ENCODE assay signal across 9 cellular contexts in the genomic region with DNA sequence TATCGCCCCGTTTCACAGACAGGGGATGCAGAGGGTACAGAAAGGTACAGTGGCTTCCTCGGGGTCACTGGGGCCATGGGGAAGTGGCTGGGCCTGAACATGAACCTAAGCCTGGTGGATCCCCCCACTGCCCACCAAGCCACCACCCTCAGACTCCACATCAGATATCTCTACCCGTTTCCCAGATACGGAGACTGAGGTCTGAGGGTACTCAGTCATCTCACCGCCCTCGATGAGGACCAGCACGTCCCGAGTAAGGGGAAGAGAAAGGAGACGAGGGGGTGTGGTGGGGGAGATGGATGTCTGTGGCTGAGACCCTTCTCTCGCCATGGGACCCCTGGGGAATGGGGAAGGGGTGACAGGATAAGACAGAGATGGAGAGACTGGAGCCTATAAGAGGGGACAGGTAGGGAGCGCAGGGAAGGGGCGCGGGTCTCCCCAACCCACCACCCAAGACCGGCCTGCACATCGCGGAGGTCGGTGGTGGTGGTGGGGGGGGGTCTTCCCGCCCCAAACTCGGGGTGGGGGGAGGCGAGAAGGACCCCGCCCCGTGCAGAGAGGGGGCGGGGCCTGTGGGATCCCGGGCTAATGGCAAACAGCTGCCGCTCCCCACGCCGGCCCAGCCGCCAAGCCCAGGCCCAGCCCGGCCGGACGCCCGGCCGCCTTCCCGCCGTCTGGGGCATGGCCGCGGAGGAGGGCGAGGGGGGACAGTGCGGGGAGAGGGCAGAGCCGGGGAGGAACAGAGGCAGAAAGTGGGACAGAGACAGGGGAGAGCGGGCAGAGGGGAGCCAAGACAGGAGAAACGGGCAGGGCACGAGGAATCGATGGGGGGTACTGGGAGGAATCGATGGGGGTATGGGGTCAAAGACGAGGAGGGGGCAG. TPM values are rescaled to one million over a fixed set of nuclear protein-coding genes. Genes with fewer than 3 reads are reported as not detected.
DNase-seq lines count a peak whose midpoint lies in the region; ATAC-seq, FAIRE-seq and TF ChIP-seq lines count a peak whose summit lies in the region.
"Had no signal": no experiment of that assay in that cellular context is flagged by ENCODE, and none has a peak within 500 bp of the region (broad histone marks: within the 10 kb centered on the region; RNA-seq: fewer than 3 reads in every experiment).

No MANE protein-coding gene starts in this region.

- H2AFZ ChIP-seq in H1 (ENCODE audit: low read length) = peak overlapping the region; percentile 86

- no peak overlapping the region for H2BK20ac ChIP-seq in H1 (ENCODE audit: low read length)

- H3K27me3 ChIP-seq in H1 (replicated peaks in 1 of 4; ENCODE audit: control insufficient read depth in 3 of 4, extremely low read depth in 1 of 4, insufficient read depth in 3 of 4, low read length in 3 of 4) = no peaks in the 10 kb centered on the region
- peaks cover 2% of the 10 kb centered on the region for H3K27me3 ChIP-seq in mononuclear cell (ENCODE audit: insufficient read depth, low read length)

- H3K36me3 ChIP-seq in H1 (ENCODE audit: control insufficient read depth in 2 of 4, insufficient read depth in 4 of 4, low read length in 3 of 4) = peaks cover 2 to 23% (median 10%) of the 10 kb centered on the region in 4 experiments; a peak in 6 of 8 replicates

- 35% methylated on average over 20 of the region's 47 CpGs; no CpG with 5 or more reads in 1 of the 2 experiments for WGBS in H1 (ENCODE audit: extremely low coverage in 1 of 2, insufficient coverage in 1 of 2, insufficient read length in 1 of 2, insufficient replicate concordance in 2 of 2, low coverage in 1 of 2, low lambda C conversion rate in 2 of 2, missing lambda C conversion rate in 1 of 2), 2 experiments

- TF ChIP-seq RAD21 in H1 (IDR thresholded peaks at IDR 0.05 in 1 of 2, conservative IDR thresholded peaks at IDR 0.05 in 1 of 2; ENCODE audit: low read depth in 2 of 2, low read length in 2 of 2) = no peak

- no peak overlapping the region for H3K14ac ChIP-seq in H1 (ENCODE audit: insufficient read length)

- H3K79me2 ChIP-seq in H1 (ENCODE audit: control insufficient read depth in 1 of 2, insufficient read depth in 2 of 2, low read length in 2 of 2) = no peaks in the 10 kb centered on the region

- no peak overlapping the region for H3K23ac ChIP-seq in H1 (ENCODE audit: insufficient read length)

- peak overlapping the region; percentile 19 for H3K4ac ChIP-seq in H1 (replicated peaks; ENCODE audit: insufficient read length, low read depth, low read length)

- no peak overlapping the region for H3K56ac ChIP-seq in H1 (replicated peaks; ENCODE audit: insufficient read length, low read depth, low read length)

- no peak for ATAC-seq in GM21786 (IDR thresholded peaks at IDR 0.05; ENCODE audit: unreplicated experiment)
- ATAC-seq in GM18867 (IDR thresholded peaks at IDR 0.05; ENCODE audit: unreplicated experiment) = no peak

- no peak for TF ChIP-seq CTCF in H1 (IDR thresholded peaks at IDR 0.05; ENCODE audit: control extremely low read depth in 1 of 3, insufficient read depth in 1 of 3, low read depth in 1 of 3, low read length in 3 of 3)

- peak overlapping the region; percentile 88 for H4K8ac ChIP-seq in H1 (ENCODE audit: extremely low read depth, insufficient read depth, low read length)

- H4K91ac ChIP-seq in H1 (replicated peaks; ENCODE audit: insufficient read length, low read length) = no peak overlapping the region

- H3K9ac ChIP-seq in H1 (replicated peaks in 1 of 4; ENCODE audit: extremely low read depth in 1 of 4, low read depth in 3 of 4, low read length in 3 of 4) = peak overlapping the region; percentile 38 to 71 (median 58)

- H2BK120ac ChIP-seq in H1 (replicated peaks; ENCODE audit: low read depth, low read length) = no peak overlapping the region

- no peaks in the 10 kb centered on the region for H4K20me1 ChIP-seq in H1 (replicated peaks in 1 of 2; ENCODE audit: control insufficient read depth in 1 of 2, insufficient read depth in 2 of 2, low read length in 2 of 2)

- peak; percentile 64 for DNase-seq in DMS 273 (lab: John Stamatoyannopoulos, UW; ENCODE audit: unreplicated experiment)
- DNase-seq in DMS 273 treated with DMSO at 0.1 percent for 48 hours (lab: John Stamatoyannopoulos, UW) = no peak
- DNase-seq in H1 (ENCODE audit: low read depth in 1 of 2, low spot score in 2 of 2) = peak in 1 of 2 experiments; percentile 71
- DNase-seq in activated CD4-positive, alpha-beta T cell treated with anti-CD3 and anti-CD28 coated beads for 48 hours = no peak

- POLR2A ChIA-PET in H1 (lab: Charles Lee; ENCODE audit: partially characterized antibody) = interaction anchor here (2.1 kb wide), 2 partner anchors 10 to 27 kb away, joined by 4 to 5 read pairs; no protein-coding TSS in a partner anchor

- H3K79me1 ChIP-seq in H1 (ENCODE audit: low read depth, low read length) = no peaks in the 10 kb centered on the region; the same call in 1 of the 2 replicates

- TF ChIP-seq POLR2A in H1 (IDR thresholded peaks at IDR 0.05; ENCODE audit: control extremely low read depth in 1 of 2, low read depth in 2 of 2, low read length in 2 of 2) = no peak

- H2BK15ac ChIP-seq in H1 (ENCODE audit: low read length) = peak overlapping the region; percentile 88; the same call in 1 of the 2 replicates

- H3K4me3 ChIP-seq in H1 (ENCODE audit: extremely low read depth in 1 of 4, insufficient read depth in 2 of 4, low read depth in 3 of 4, low read length in 4 of 4) (peak overlapping the region; percentile 60 to 85 (median 81)), mononuclear cell (ENCODE audit: low read length) (peak overlapping the region; percentile 24)

- H3K27ac ChIP-seq in H1 (ENCODE audit: low read depth, low read length) = no peak overlapping the region

- H2AK5ac ChIP-seq in H1 (ENCODE audit: low read depth, low read length) = 0 out of 2 replicates have a peak overlapping the region, but pooled peaks have one; percentile 16

- no peak overlapping the region for H4K5ac ChIP-seq in H1 (ENCODE audit: insufficient read length, low read depth, low read length)

- H2BK5ac ChIP-seq in H1 (ENCODE audit: low read depth, low read length) = peak overlapping the region; percentile 71; the same call in 1 of the 2 replicates

- peak overlapping the region; percentile 90 for H3K18ac ChIP-seq in H1 (ENCODE audit: extremely low read depth, low read length)

- TF ChIP-seq EP300 in H1 (IDR thresholded peaks at IDR 0.05; ENCODE audit: borderline replicate concordance in 1 of 2, low read depth in 2 of 2, low read length in 2 of 2) = no peak

- CTCF ChIA-PET in H1 (lab: Charles Lee; ENCODE audit: partially characterized antibody) = no interaction called here

- H3K9me3 ChIP-seq in H1 (ENCODE audit: insufficient read depth in 2 of 2, low read depth in 1 of 2, low read length in 1 of 2) (no peaks in the 10 kb centered on the region), mononuclear cell (ENCODE audit: low read depth, low read length) (no peaks in the 10 kb centered on the region)

- H3K4me1 ChIP-seq in H1 (replicated peaks in 1 of 4; ENCODE audit: control insufficient read depth in 3 of 4, insufficient read depth in 4 of 4, low read length in 3 of 4) (peaks cover 0 to 3% (median 2%) of the 10 kb centered on the region in 4 experiments; a peak in 4 of 7 replicates), mononuclear cell (ENCODE audit: insufficient read depth, low read length) (peaks cover 21% of the 10 kb centered on the region)

- no peak for FAIRE-seq in H1 (lab: Jason Lieb, UNC)
- FAIRE-seq: A204.1 had no signal

- H2BK12ac ChIP-seq in H1 (ENCODE audit: low read depth, low read length) = 0 out of 2 replicates have a peak overlapping the region, but pooled peaks have one; percentile 43

- H3K23me2 ChIP-seq in H1 (ENCODE audit: low read depth, low read length) = peaks cover 6% of the 10 kb centered on the region; the same call in 1 of the 2 replicates

- H3K4me2 ChIP-seq in H1 (ENCODE audit: insufficient read depth in 1 of 2, low read depth in 2 of 2, low read length in 2 of 2) = peak overlapping the region; percentile 54 to 79

TF ChIP-seq in H1, 55 proteins besides CTCF, POLR2A, EP300 and RAD21 (continues in another document):
- TF ChIP-seq KDM1A (IDR thresholded peaks at IDR 0.05; ENCODE audit: borderline replicate concordance, low read length) (peak; percentile 93), JUN (IDR thresholded peaks at IDR 0.05; ENCODE audit: low read depth, low read length) (no peak)

RNA-seq across cellular contexts. Expression of gene KANK2, which starts 0.7 kb away (rescaled TPM):
- polyA plus RNA-seq in PFSK-1 (2012; ENCODE audit: insufficient read length, low read depth) = 215 TPM
- total RNA-seq in H1 (2021; fragmentation: NEBNext Ultra II Directional; extraction: Animal tissue kit (Norgen Biotek cat#: 25700)) = 42.3 and 47.9 TPM in 2 replicates
- 25.2 and 47.7 TPM in 2 replicates for polyA plus RNA-seq in H1 (2011; rRNA removed)
- polyA plus RNA-seq in H1 (2011; cell fraction: cytosol; rRNA removed) = 24.1 TPM
- polyA plus RNA-seq in H1 (2011; cell fraction: nucleus; rRNA removed) = 55.1 TPM
- polyA plus RNA-seq in H1 (2012, experiment 1 of 2) = 34.1 to 57.3 TPM (median 50.6 TPM) in 4 replicates
- polyA plus RNA-seq in H1 (2012, experiment 2 of 2) = 34.0 TPM
- polyA plus RNA-seq in H1 (2013, experiment 1 of 2) = 37.5 TPM
- 34.5 TPM for polyA plus RNA-seq in H1 (2013, experiment 2 of 2)
- 24.9 and 27.1 TPM in 2 replicates for polyA minus RNA-seq in H1 (2011; rRNA and poly(A)+ RNA removed)
- 28.5 TPM for polyA minus RNA-seq in H1 (2011; cell fraction: cytosol; rRNA and poly(A)+ RNA removed)
- 28.7 TPM for polyA minus RNA-seq in H1 (2011; cell fraction: nucleus; rRNA and poly(A)+ RNA removed)
- 1.4 TPM for total RNA-seq in mononuclear cell

RNA-seq across cellular contexts. Expression of gene SPC24, which starts 41.1 kb away (rescaled TPM):
- polyA plus RNA-seq in PFSK-1 (2012; ENCODE audit: insufficient read length, low read depth) = 17.9 TPM
- 42.4 and 49.9 TPM in 2 replicates for total RNA-seq in H1 (2021; fragmentation: NEBNext Ultra II Directional; extraction: Animal tissue kit (Norgen Biotek cat#: 25700))
- polyA plus RNA-seq in H1 (2011; rRNA removed) = 17.7 and 18.0 TPM in 2 replicates
- polyA plus RNA-seq in H1 (2011; cell fraction: cytosol; rRNA removed) = 22.5 TPM
- 21.0 TPM for polyA plus RNA-seq in H1 (2011; cell fraction: nucleus; rRNA removed)
- 27.9 to 43.1 TPM (median 35.3 TPM) in 4 replicates for polyA plus RNA-seq in H1 (2012, experiment 1 of 2)
- polyA plus RNA-seq in H1 (2012, experiment 2 of 2) = 23.8 TPM
- 17.6 TPM for polyA plus RNA-seq in H1 (2013, experiment 1 of 2)
- polyA plus RNA-seq in H1 (2013, experiment 2 of 2) = 17.8 TPM
- 51.5 and 68.2 TPM in 2 replicates for polyA minus RNA-seq in H1 (2011; rRNA and poly(A)+ RNA removed)
- 66.6 TPM for polyA minus RNA-seq in H1 (2011; cell fraction: cytosol; rRNA and poly(A)+ RNA removed)
- 18.5 TPM for polyA minus RNA-seq in H1 (2011; cell fraction: nucleus; rRNA and poly(A)+ RNA removed)
- 0.10 TPM for total RNA-seq in mononuclear cell

RNA-seq across cellular contexts. Expression of gene ANGPTL8, which starts 42.8 kb away (rescaled TPM):
- not detected for polyA plus RNA-seq in PFSK-1 (2012; ENCODE audit: insufficient read length, low read depth)
- not detected in 2 replicates for total RNA-seq in H1 (2021; fragmentation: NEBNext Ultra II Directional; extraction: Animal tissue kit (Norgen Biotek cat#: 25700))
- not detected in 2 replicates for polyA plus RNA-seq in H1 (2011; rRNA removed)
- not detected for polyA plus RNA-seq in H1 (2011; cell fraction: cytosol; rRNA removed)
- polyA plus RNA-seq in H1 (2011; cell fraction: nucleus; rRNA removed) = not detected
- polyA plus RNA-seq in H1 (2012, experiment 1 of 2) = not detected in 4 replicates
- polyA plus RNA-seq in H1 (2012, experiment 2 of 2) = not detected
- polyA plus RNA-seq in H1 (2013, experiment 1 of 2) = not detected
- polyA plus RNA-seq in H1 (2013, experiment 2 of 2) = not detected
- polyA minus RNA-seq in H1 (2011; rRNA and poly(A)+ RNA removed) = not detected in 2 replicates
- not detected for polyA minus RNA-seq in H1 (2011; cell fraction: cytosol; rRNA and poly(A)+ RNA removed)
- not detected for polyA minus RNA-seq in H1 (2011; cell fraction: nucleus; rRNA and poly(A)+ RNA removed)
- not detected for total RNA-seq in mononuclear cell

Comparison
In these comparisons a context has a peak if more than half of its experiments do, and no peak if none do; other contexts are left out.
1. RNA of gene KANK2, which starts 0.7 kb away (total RNA-seq): 42.3 to 47.9 TPM in H1; 1.4 TPM in mononuclear cell (single experiment); every median in the first group is over 10 times any median in the second.
2. RNA of gene SPC24, which starts 41.1 kb away (total RNA-seq): 42.4 to 49.9 TPM in H1; 0.10 TPM in mononuclear cell (single experiment); every median in the first group is over 10 times any median in the second.